In the genomic region with DNA sequence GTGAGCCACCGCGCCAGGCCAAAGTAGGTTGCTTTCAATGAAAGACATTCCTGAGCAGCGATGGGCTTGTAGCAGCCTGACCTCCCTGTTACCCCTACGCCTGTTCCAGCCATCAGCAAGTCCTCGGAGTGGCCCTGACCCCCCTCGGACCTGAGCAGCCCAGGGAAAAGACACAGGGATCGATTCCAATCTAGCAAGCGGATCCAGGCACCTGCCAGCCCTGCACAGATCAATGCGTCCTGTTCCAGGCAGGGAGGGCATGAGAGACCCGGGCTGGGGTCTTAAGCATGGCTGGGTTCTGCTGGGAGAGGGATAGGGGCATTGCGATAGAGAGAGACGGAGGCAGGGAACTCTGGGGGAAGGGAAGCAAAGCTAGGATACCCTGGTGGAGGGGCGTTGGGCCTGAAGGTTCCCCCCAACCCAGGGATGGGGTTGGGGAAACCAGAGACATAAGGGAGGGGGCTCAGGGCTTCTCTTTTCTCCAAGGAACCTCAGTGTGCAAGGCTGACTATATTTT, we compare ENCODE assay signal across 21 cellular contexts. TPM values are rescaled to one million over a fixed set of nuclear protein-coding genes. Genes with fewer than 3 reads are reported as not detected.
A peak's percentile ranks its signal among the peaks of the same experiment; 100 is the strongest.
DNase-seq lines count a peak whose midpoint lies in the region; ATAC-seq, FAIRE-seq and TF ChIP-seq lines count a peak whose summit lies in the region.
"Had no signal": no experiment of that assay in that cellular context is flagged by ENCODE, and none has a peak within 500 bp of the region (broad histone marks: within the 10 kb centered on the region; RNA-seq: fewer than 3 reads in every experiment).

No MANE protein-coding gene starts in this region.

- H2BK120ac ChIP-seq in neuronal stem cell (ENCODE audit: low read depth, low read length), result no peak overlapping the region

- no TSS peak for BruUV-seq in GM12878 (replicated peaks; lab: Mats Ljungman, UMichigan)

- no peak overlapping the region for H4K91ac ChIP-seq in neuronal stem cell (ENCODE audit: low read depth, low read length, poor library complexity)

- no peak for DNase-seq in A549 (ENCODE audit: low read depth in 1 of 2, low spot score in 1 of 2)
- no peak for DNase-seq in Jurkat, Clone E6-1 (ENCODE audit: low read depth, low spot score)
- DNase-seq in GM12878 (ENCODE audit: low read depth, low spot score), result no peak
- no peak for DNase-seq in neuronal stem cell (ENCODE audit: low spot score)
- DNase-seq in osteoblast (ENCODE audit: insufficient read length, low spot score, missing footprints), result no peak
- DNase-seq: NCI-H524 treated with DMSO at 0.1 percent for 48 hours had no signal

- in situ Hi-C loops in GM12878 (cut with MboI), result loop anchor here (5.0 kb wide), 1 partner anchor 92 kb away; no protein-coding TSS in a partner anchor

- no peak overlapping the region for H4K8ac ChIP-seq in neuronal stem cell (ENCODE audit: low read depth, low read length)

- intact Hi-C loops in GM12878 (cut with micrococcal nuclease; ENCODE audit: unreplicated experiment), result loop anchor here (1.0 to 10.0 kb wide), 4 partner anchors 26 to 159 kb away; a partner anchor contains a TSS

- no peak overlapping the region for H3K23ac ChIP-seq in neuronal stem cell (ENCODE audit: low read depth, low read length, poor library complexity)

- peak overlapping the region; percentile 83 for H3K4me2 ChIP-seq in A549
- H3K4me2 ChIP-seq in GM12878 (ENCODE audit: control insufficient read depth, insufficient read depth), result 0 out of 2 replicates have a peak overlapping the region, but pooled peaks have one; percentile 23
- H3K4me2 ChIP-seq in neuronal stem cell (ENCODE audit: insufficient read depth, low read length, poor library complexity, severe bottlenecking), result no peak overlapping the region
- no peak overlapping the region for H3K4me2 ChIP-seq in osteoblast (ENCODE audit: insufficient read depth, low read length)
- H3K4me2 ChIP-seq: hepatocyte had no signal

- no peak overlapping the region for H2AK5ac ChIP-seq in neuronal stem cell (ENCODE audit: low read depth, low read length)

- no peak overlapping the region for H3K4me3 ChIP-seq in A549
- 0 out of 2 replicates have a peak overlapping the region, but pooled peaks have one; percentile 1 for H3K4me3 ChIP-seq in Jurkat, Clone E6-1 (ENCODE audit: low read length)
- no peak overlapping the region for H3K4me3 ChIP-seq in GM12878
- H3K4me3 ChIP-seq in neuronal stem cell (ENCODE audit: low read length in 2 of 2), result no peak overlapping the region
- no peak overlapping the region for H3K4me3 ChIP-seq in osteoblast (ENCODE audit: insufficient read depth, low read length)
- H3K4me3 ChIP-seq: adrenal gland, colonic mucosa, esophagus muscularis mucosa, HAP-1, hepatocyte, left ventricle myocardium inferior, tibial nerve had no signal

- no peak overlapping the region for H2BK12ac ChIP-seq in neuronal stem cell (ENCODE audit: low read length)

- no peak overlapping the region for H2BK15ac ChIP-seq in neuronal stem cell (ENCODE audit: low read length)

- no peak overlapping the region for H2BK5ac ChIP-seq in neuronal stem cell (ENCODE audit: low read length)

- H3K14ac ChIP-seq in neuronal stem cell (ENCODE audit: low read length), result no peak overlapping the region

- POLR2A ChIA-PET in A549 (lab: Yijun Ruan, JAX), result interaction anchor here (0.6 to 1.7 kb wide), 5 partner anchors 23 to 1225 kb away, joined by 3 to 6 read pairs (median 4); no protein-coding TSS in a partner anchor
- POLR2A ChIA-PET in GM12878 (lab: Charles Lee), result no interaction called here

- H4K20me1 ChIP-seq in GM12878 (ENCODE audit: control insufficient read depth, insufficient read depth), result no peaks in the 10 kb centered on the region
- H4K20me1 ChIP-seq in osteoblast (ENCODE audit: insufficient read depth, low read length), result peaks cover 3% of the 10 kb centered on the region

- peaks cover 3 to 8% of the 10 kb centered on the region in 2 experiments; a peak in 3 of 4 replicates for H3K27me3 ChIP-seq in GM12878 (replicated peaks in 1 of 2; ENCODE audit: control insufficient read depth in 2 of 2, insufficient read depth in 2 of 2, low read length in 1 of 2)
- H3K27me3 ChIP-seq in neuronal stem cell (ENCODE audit: control insufficient read depth in 3 of 3, insufficient read depth in 3 of 3, low read depth in 1 of 3, low read length in 3 of 3), result peaks cover 0 to 15% (median 0%) of the 10 kb centered on the region in 3 experiments
- peaks cover 40% of the 10 kb centered on the region for H3K27me3 ChIP-seq in osteoblast (ENCODE audit: insufficient read depth, low read length)
- H3K27me3 ChIP-seq: pancreas had no signal

- TF ChIP-seq EP300 in A549 (IDR thresholded peaks at IDR 0.05) (no peak), GM12878 (IDR thresholded peaks at IDR 0.05; ENCODE audit: borderline replicate concordance in 1 of 2, control insufficient read depth in 1 of 2, low read depth in 2 of 2, low read length in 2 of 2) (no peak)

- CTCF ChIA-PET in A549 (lab: Yijun Ruan, JAX), result interaction anchor here (0.5 to 33.9 kb wide), 32 partner anchors 9 to 570 kb away, joined by 3 to 948 read pairs (median 4); a partner anchor contains a TSS
- CTCF ChIA-PET in GM12878 (lab: Yijun Ruan, JAX), result interaction anchor here (0.6 to 11.8 kb wide), 16 partner anchors 12 to 158 kb away, joined by 3 to 187 read pairs (median 4); a partner anchor contains a TSS

- H3K9me3 ChIP-seq in A549 (no peaks in the 10 kb centered on the region), GM12878 (replicated peaks; ENCODE audit: control insufficient read depth, insufficient read depth, low read length) (no peaks in the 10 kb centered on the region), neuronal stem cell (replicated peaks in 1 of 2; ENCODE audit: control insufficient read depth in 2 of 2, insufficient read depth in 1 of 2, low read depth in 1 of 2, low read length in 2 of 2) (no peaks in the 10 kb centered on the region), osteoblast (ENCODE audit: low read depth, low read length) (no peaks in the 10 kb centered on the region)
- H3K9me3 ChIP-seq: adrenal gland, colonic mucosa, esophagus muscularis mucosa, HAP-1, left ventricle myocardium inferior, pancreas, tibial nerve had no signal

- no peaks in the 10 kb centered on the region for H3K79me1 ChIP-seq in neuronal stem cell (ENCODE audit: low read depth, low read length)

- ATAC-seq in A549, result no peak
- ATAC-seq in GM12878, result no peak
- ATAC-seq in HG03159 (IDR thresholded peaks at IDR 0.05; ENCODE audit: unreplicated experiment), result no peak
- ATAC-seq in HG02798 (IDR thresholded peaks at IDR 0.05; ENCODE audit: poor library complexity, unreplicated experiment), result no peak
- no peak for ATAC-seq in HG03565 (IDR thresholded peaks at IDR 0.05; ENCODE audit: unreplicated experiment)

- H3K4ac ChIP-seq in neuronal stem cell (ENCODE audit: low read length), result no peak overlapping the region

- H2AFZ ChIP-seq in GM12878 (ENCODE audit: control insufficient read depth, low read depth, low read length), result peak overlapping the region; percentile 12; the same call in 1 of the 2 replicates
- H2AFZ ChIP-seq in neuronal stem cell (ENCODE audit: low read length), result no peak overlapping the region
- no peak overlapping the region for H2AFZ ChIP-seq in osteoblast (ENCODE audit: low read length)
- H2AFZ ChIP-seq: hepatocyte had no signal

- TF ChIP-seq RAD21 in A549 (conservative IDR thresholded peaks at IDR 0.05 in 1 of 2, IDR thresholded peaks at IDR 0.05 in 1 of 2) (no peak), GM12878 (IDR thresholded peaks at IDR 0.05; ENCODE audit: insufficient read depth, low read depth, low read length) (no peak)

- FAIRE-seq in A549 (lab: Jason Lieb, UNC) (no peak), GM12878 (lab: Jason Lieb, UNC) (no peak)
- FAIRE-seq: D721Med, frontal cortex, pancreas had no signal

- SMC1A ChIA-PET in GM12878 (lab: Charles Lee; ENCODE audit: uncharacterized antibody, unreplicated experiment), result interaction anchor here (1.1 to 5.3 kb wide), 4 partner anchors 25 to 91 kb away, joined by 4 to 54 read pairs (median 7); no protein-coding TSS in a partner anchor

- H3K79me2 ChIP-seq in GM12878 (ENCODE audit: control insufficient read depth, insufficient read depth, low read length) (no peaks in the 10 kb centered on the region), osteoblast (ENCODE audit: insufficient read depth, low read length) (no peaks in the 10 kb centered on the region)
- H3K79me2 ChIP-seq: hepatocyte had no signal

- no peaks in the 10 kb centered on the region for H3K36me3 ChIP-seq in GM12878 (ENCODE audit: control insufficient read depth in 2 of 2, insufficient read depth in 2 of 2, low read length in 1 of 2)
- H3K36me3 ChIP-seq in neuronal stem cell (replicated peaks in 1 of 2; ENCODE audit: control insufficient read depth in 2 of 2, insufficient read depth in 2 of 2, low read length in 2 of 2), result no peaks in the 10 kb centered on the region
- no peaks in the 10 kb centered on the region for H3K36me3 ChIP-seq in osteoblast (ENCODE audit: insufficient read depth, low read length)
- H3K36me3 ChIP-seq: adrenal gland, colonic mucosa, esophagus muscularis mucosa, HAP-1, left ventricle myocardium inferior, pancreas, tibial nerve had no signal

- peaks cover 29% of the 10 kb centered on the region for H3K4me1 ChIP-seq in A549
- peaks cover 8% of the 10 kb centered on the region for H3K4me1 ChIP-seq in GM12878 (ENCODE audit: control insufficient read depth, insufficient read depth, low read length)
- H3K4me1 ChIP-seq in neuronal stem cell (ENCODE audit: control insufficient read depth in 2 of 2, insufficient read depth in 1 of 2, low read depth in 1 of 2, low read length in 2 of 2), result peaks cover 41 to 45% of the 10 kb centered on the region in 2 donors
- peaks cover 6% of the 10 kb centered on the region for H3K4me1 ChIP-seq in osteoblast (ENCODE audit: insufficient read depth, low read length)

- peak overlapping the region; percentile 51 to 63; a peak in 5 of 6 replicates for H3K27ac ChIP-seq in A549
- H3K27ac ChIP-seq in GM12878 (ENCODE audit: control insufficient read depth, insufficient read depth), result no peak overlapping the region
- no peak overlapping the region for H3K27ac ChIP-seq in neuronal stem cell (replicated peaks; ENCODE audit: low read length)
- H3K27ac ChIP-seq in osteoblast (ENCODE audit: low read depth, low read length), result no peak overlapping the region
- H3K27ac ChIP-seq: colonic mucosa, esophagus muscularis mucosa, hepatocyte, left ventricle myocardium inferior, pancreas, tibial nerve had no signal

- TF ChIP-seq CTCF in A549 (IDR thresholded peaks at IDR 0.05) (no peak), GM12878 (IDR thresholded peaks at IDR 0.05 in 2 of 3, conservative IDR thresholded peaks at IDR 0.05 in 1 of 3; ENCODE audit: control insufficient read depth in 2 of 3, extremely low read depth in 1 of 3, insufficient read depth in 1 of 3, low read depth in 3 of 3, low read length in 3 of 3) (no peak), osteoblast (IDR thresholded peaks at IDR 0.05; ENCODE audit: extremely low read depth, low read depth, low read length) (no peak)

- H3K9ac ChIP-seq in GM12878 (ENCODE audit: control insufficient read depth, insufficient read depth, low read length) (no peak overlapping the region), neuronal stem cell (ENCODE audit: low read depth, low read length, poor library complexity) (peak overlapping the region; percentile 32)

- WGBS in A549 (ENCODE audit: missing lambda C conversion rate), result 67% methylated on average over 13 of the region's 13 CpGs
- 39% methylated on average over 11 of the region's 13 CpGs for WGBS in GM12878 (ENCODE audit: insufficient coverage, insufficient replicate concordance, low lambda C conversion rate, missing lambda C conversion rate)
- no CpG with 5 or more reads among the region's 13 CpGs for WGBS in neuronal stem cell (ENCODE audit: extremely low coverage in 2 of 2, insufficient read length in 2 of 2, insufficient replicate concordance in 1 of 2), 2 donors

- RAD21 ChIA-PET in GM12878 (lab: Charles Lee; ENCODE audit: unreplicated experiment), result interaction anchor here (0.6 to 11.0 kb wide), 6 partner anchors 20 to 92 kb away, joined by 3 to 130 read pairs (median 4); no protein-coding TSS in a partner anchor

- H3K18ac ChIP-seq in neuronal stem cell (ENCODE audit: low read length), result peak overlapping the region; percentile 72

- TF ChIP-seq POLR2A in A549 (IDR thresholded peaks at IDR 0.05; ENCODE audit: low read length), result no peak
- TF ChIP-seq POLR2A in GM12878 (IDR thresholded peaks at IDR 0.05; ENCODE audit: low read depth, low read length), result no peak

RNA-seq across cellular contexts. Expression of a gene that starts 21.9 kb away (rescaled TPM):
- polyA plus RNA-seq in A549 (2011; rRNA removed) (1.3 and 1.4 TPM in 2 replicates), A549 (2017; fragmentation: RNase III; extraction: RNeasy Plus Mini Kit Qiagen cat#74134 plus additional on column Dnase treatment) (2.1 to 3.4 TPM (median 2.6 TPM) in 3 replicates), GM12878 (2011; rRNA removed) (0.17 and 0.53 TPM in 2 replicates), GM12878 (2014; fragmentation: Illumina TruSeq; extraction: Trizol) (0.25 TPM in 1 of 2 replicates, not detected in the other), GM12878 (2014; fragmentation: Nextera tagmentation; extraction: Ambion mirVana) (not detected), GM12878 (2014; rRNA removed) (0.20 and 0.74 TPM in 2 replicates), GM12878 (2016; fragmentation: Nextera tagmentation; extraction: Ambion mirVana) (under 1 TPM in 1 of 2 experiments, not detected in 1; 0.19 TPM)
- polyA plus RNA-seq in A549 (2012; cell fraction: cytosol; rRNA removed), result 1.9 and 2.0 TPM in 2 replicates
- polyA plus RNA-seq in A549 (2012; cell fraction: nucleus; rRNA removed), result 8.0 and 16.8 TPM in 2 replicates
- 1.2 and 2.1 TPM in 2 replicates for polyA minus RNA-seq in A549 (2011; rRNA and poly(A)+ RNA removed)
- polyA plus RNA-seq in Jurkat, Clone E6-1 (2012; ENCODE audit: insufficient read depth, insufficient read length), result 3.0 TPM
- total RNA-seq in GM12878 (2013; cell fraction: nucleolus; rRNA removed), result 2.3 and 3.6 TPM in 2 replicates
- total RNA-seq in GM12878 (2014; rRNA removed) (under 0.01 TPM in 1 of 2 replicates, not detected in the other), GM12878 (2014; rRNA removed; fragmentation: Illumina TruSeq; extraction: Trizol) (0.09 and 0.14 TPM in 2 replicates), GM12878 (2021) (0.74 and 0.85 TPM in 2 replicates), osteoblast (not detected in 2 replicates)
- 0.09 TPM for polyA plus RNA-seq in GM12878 (2011; ENCODE audit: low read depth)
- polyA plus RNA-seq in GM12878 (2011; cell fraction: cytosol; rRNA removed), result 0.55 and 0.74 TPM in 2 replicates
- polyA plus RNA-seq in GM12878 (2011; cell fraction: nucleus; rRNA removed), result 5.0 and 6.2 TPM in 2 replicates
- polyA plus RNA-seq in GM12878 (2012), result 0.88 and 1.4 TPM in 2 replicates
- 0.37 and 1.5 TPM in 2 replicates for polyA minus RNA-seq in GM12878 (2011; rRNA and poly(A)+ RNA removed)
- 1.2 and 1.5 TPM in 2 replicates for polyA minus RNA-seq in GM12878 (2011; cell fraction: cytosol; rRNA and poly(A)+ RNA removed)
- 0.96 and 1.2 TPM in 2 replicates for polyA minus RNA-seq in GM12878 (2011; cell fraction: nucleus; rRNA and poly(A)+ RNA removed)
- polyA plus RNA-seq in neuronal stem cell (2013, experiment 1 of 2), result 7.3 TPM
- 7.4 TPM for polyA plus RNA-seq in neuronal stem cell (2013, experiment 2 of 2)
- total RNA-seq: RPMI7951 had no signal
- polyA plus RNA-seq: naive thymus-derived CD4-positive, alpha-beta T cell had no signal

Comparison
In these comparisons a context has a peak if more than half of its experiments do, and no peak if none do; other contexts are left out.
1. H3K27ac ChIP-seq: peak in A549 (2 of 2); none in GM12878 (single experiment), neuronal stem cell (single experiment) and osteoblast (single experiment).
2. H3K4me2 ChIP-seq: peak in A549 (single experiment) and GM12878 (single experiment); none in neuronal stem cell (single experiment) and osteoblast (single experiment).